In the genomic region with DNA sequence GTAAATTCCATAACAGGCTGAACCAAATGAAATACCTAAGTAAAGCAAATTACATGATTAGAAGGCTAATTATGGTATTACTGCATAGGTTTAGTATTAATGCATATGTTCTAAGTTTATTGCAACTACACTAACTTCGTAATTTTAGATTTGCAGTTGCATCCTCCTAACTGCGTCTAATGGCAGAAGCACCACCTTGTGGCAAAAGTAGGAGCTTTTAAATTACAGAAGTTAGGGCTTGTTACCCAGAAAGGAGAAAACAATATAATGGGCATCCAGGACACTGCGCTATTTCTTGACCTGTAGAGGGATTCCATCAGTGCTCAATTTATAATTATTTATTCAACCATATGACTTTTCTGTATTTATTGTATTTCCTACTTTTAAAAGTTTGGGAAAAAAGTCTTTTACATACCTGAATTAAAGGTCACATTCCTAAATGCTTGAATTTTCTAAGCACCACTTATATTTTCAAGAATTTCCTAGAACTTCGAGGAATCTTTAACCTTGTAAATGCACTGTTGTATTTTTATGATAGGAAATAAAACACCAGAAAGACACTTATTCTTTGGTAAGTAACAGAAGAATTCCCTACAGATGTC, we compare ENCODE assay signal across 1 cellular context.
TF ChIP-seq lines count a peak whose summit lies in the region.

No MANE protein-coding gene starts in this region.

TF ChIP-seq in GM12878, 131 proteins besides CTCF, POLR2A, EP300 and RAD21:
- TF ChIP-seq ESRRA (IDR thresholded peaks at IDR 0.05; ENCODE audit: low read length), result no peak
- TF ChIP-seq, protein P1, sequence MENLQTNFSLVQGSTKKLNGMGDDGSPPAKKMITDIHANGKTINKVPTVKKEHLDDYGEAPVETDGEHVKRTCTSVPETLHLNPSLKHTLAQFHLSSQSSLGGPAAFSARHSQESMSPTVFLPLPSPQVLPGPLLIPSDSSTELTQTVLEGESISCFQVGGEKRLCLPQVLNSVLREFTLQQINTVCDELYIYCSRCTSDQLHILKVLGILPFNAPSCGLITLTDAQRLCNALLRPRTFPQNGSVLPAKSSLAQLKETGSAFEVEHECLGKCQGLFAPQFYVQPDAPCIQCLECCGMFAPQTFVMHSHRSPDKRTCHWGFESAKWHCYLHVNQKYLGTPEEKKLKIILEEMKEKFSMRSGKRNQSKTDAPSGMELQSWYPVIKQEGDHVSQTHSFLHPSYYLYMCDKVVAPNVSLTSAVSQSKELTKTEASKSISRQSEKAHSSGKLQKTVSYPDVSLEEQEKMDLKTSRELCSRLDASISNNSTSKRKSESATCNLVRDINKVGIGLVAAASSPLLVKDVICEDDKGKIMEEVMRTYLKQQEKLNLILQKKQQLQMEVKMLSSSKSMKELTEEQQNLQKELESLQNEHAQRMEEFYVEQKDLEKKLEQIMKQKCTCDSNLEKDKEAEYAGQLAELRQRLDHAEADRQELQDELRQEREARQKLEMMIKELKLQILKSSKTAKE (IDR thresholded peaks at IDR 0.05; ENCODE audit: low read depth, poor library complexity, severe bottlenecking), result no peak
- TF ChIP-seq SMC3 (IDR thresholded peaks at IDR 0.05; ENCODE audit: borderline replicate concordance, low read length), result peak; percentile 56; the same call in 1 of the 2 replicates
